ENCODE assay signal across 18 cellular contexts in genomic region chr19:48784527-48784926, GRCh38. TPM values are rescaled to one million over a fixed set of nuclear protein-coding genes. Genes with fewer than 3 reads are reported as not detected.
DNase-seq lines count a peak whose midpoint lies in the region; ATAC-seq and TF ChIP-seq lines count a peak whose summit lies in the region.
"Had no signal": no experiment of that assay in that cellular context is flagged by ENCODE, and none has a peak within 500 bp of the region (broad histone marks: within the 10 kb centered on the region; RNA-seq: fewer than 3 reads in every experiment).

No MANE protein-coding gene starts in this region.

- H3K27ac ChIP-seq in heart right ventricle = no peak overlapping the region
- no peak overlapping the region for H3K27ac ChIP-seq in upper lobe of right lung
- H3K27ac ChIP-seq in lower lobe of right lung = no peak overlapping the region

- DNase-seq in heart right ventricle = no peak
- DNase-seq in Right ventricle myocardium inferior (ENCODE audit: missing footprints) = no peak
- DNase-seq in OCI-M2 (lab: John Stamatoyannopoulos, UW; ENCODE audit: unreplicated experiment) = peak; percentile 46
- peak; percentile 38 for DNase-seq in dermis blood vessel endothelial cell
- DNase-seq in upper lobe of right lung = no peak
- DNase-seq in lower lobe of right lung = no peak
- DNase-seq in activated CD8-positive, alpha-beta T cell treated with anti-CD3 and anti-CD28 coated beads, Interleukin-2, amount 10 ng/mL, durations not matched to agents 7 days and 5 days = no peak
- DNase-seq: activated CD4-positive, alpha-beta T cell treated with anti-CD3 and anti-CD28 coated beads for 1 hour; H7; mesenchymal stem cell; NCI-H187 treated with DMSO at 0.1 percent for 48 hours; NK-92 treated with Interleukin-12 subunit alpha and Interleukin-12 subunit beta, amount 100 ng/mL, for 24 hours; nucleus accumbens; trophoblast cell had no signal

- H3K4me3 Mint-ChIP-seq in activated CD8-positive, alpha-beta T cell treated with anti-CD3 and anti-CD28 coated beads, Interleukin-2, amount 10 ng/mL, durations not matched to agents 7 days and 5 days = no peak overlapping the region
- H3K4me3 Mint-ChIP-seq: brain had no signal

- WGBS in heart right ventricle, 2 donors = 66 to 70% methylated on average over 5 of the region's 5 CpGs

- H3K27me3 Mint-ChIP-seq in activated CD8-positive, alpha-beta T cell treated with anti-CD3 and anti-CD28 coated beads, Interleukin-2, amount 10 ng/mL, durations not matched to agents 7 days and 5 days (ENCODE audit: low read depth) = peaks cover 11% of the 10 kb centered on the region

- peaks cover 2% of the 10 kb centered on the region for H3K4me1 Mint-ChIP-seq in activated CD8-positive, alpha-beta T cell treated with anti-CD3 and anti-CD28 coated beads, Interleukin-2, amount 10 ng/mL, durations not matched to agents 7 days and 5 days (ENCODE audit: low read depth)

- H3K27ac Mint-ChIP-seq in activated CD8-positive, alpha-beta T cell treated with anti-CD3 and anti-CD28 coated beads, Interleukin-2, amount 10 ng/mL, durations not matched to agents 7 days and 5 days = no peak overlapping the region

- ATAC-seq in heart right ventricle (no peak), Right ventricle myocardium inferior (no peak), upper lobe of right lung (no peak), lower lobe of right lung (no peak), HG02840 (IDR thresholded peaks at IDR 0.05; ENCODE audit: low FRiP score, unreplicated experiment) (no peak)
- ATAC-seq in activated CD8-positive, alpha-beta T cell treated with anti-CD3 and anti-CD28 coated beads, Interleukin-2, amount 10 ng/mL, durations not matched to agents 7 days and 5 days = no peak

- CTCF ChIA-PET in activated CD8-positive, alpha-beta T cell treated with anti-CD3 and anti-CD28 coated beads, Interleukin-2, amount 10 ng/mL, durations not matched to agents 7 days and 5 days (lab: Charles Lee) = interaction anchor here (1.6 to 1.7 kb wide), 3 partner anchors 11 to 186 kb away, joined by 6 to 9 read pairs (median 6); no protein-coding TSS in a partner anchor

- H3K4me1 ChIP-seq in heart right ventricle (peaks cover 0 to 35% (median 10%) of the 10 kb centered on the region in 9 donors), upper lobe of right lung (peaks cover 19% of the 10 kb centered on the region), lower lobe of right lung (peaks cover 20% of the 10 kb centered on the region)

- no peaks in the 10 kb centered on the region for H3K36me3 Mint-ChIP-seq in activated CD8-positive, alpha-beta T cell treated with anti-CD3 and anti-CD28 coated beads, Interleukin-2, amount 10 ng/mL, durations not matched to agents 7 days and 5 days (ENCODE audit: low read depth)
- H3K36me3 Mint-ChIP-seq: brain had no signal

- H3K4me3 ChIP-seq in heart right ventricle = no peak overlapping the region
- H3K4me3 ChIP-seq in upper lobe of right lung = no peak overlapping the region
- H3K4me3 ChIP-seq in lower lobe of right lung = no peak overlapping the region

- H3K9me3 Mint-ChIP-seq in activated CD8-positive, alpha-beta T cell treated with anti-CD3 and anti-CD28 coated beads, Interleukin-2, amount 10 ng/mL, durations not matched to agents 7 days and 5 days (ENCODE audit: insufficient read depth) = no peaks in the 10 kb centered on the region
- H3K9me3 Mint-ChIP-seq: brain had no signal

- peak in 5 of 9 donors; percentile 14 to 50 (median 48) for TF ChIP-seq CTCF in heart right ventricle (IDR thresholded peaks at IDR 0.05)
- TF ChIP-seq CTCF in upper lobe of right lung (IDR thresholded peaks at IDR 0.05) = peak; percentile 20
- TF ChIP-seq CTCF in lower lobe of right lung (IDR thresholded peaks at IDR 0.05) = no peak

- POLR2A ChIA-PET in activated CD8-positive, alpha-beta T cell treated with anti-CD3 and anti-CD28 coated beads, Interleukin-2, amount 10 ng/mL, durations not matched to agents 7 days and 5 days (lab: Charles Lee) = no interaction called here

- H3K9me3 ChIP-seq in heart right ventricle = no peaks in the 10 kb centered on the region
- H3K9me3 ChIP-seq in upper lobe of right lung = no peaks in the 10 kb centered on the region
- no peaks in the 10 kb centered on the region for H3K9me3 ChIP-seq in lower lobe of right lung

- H3K27me3 ChIP-seq in heart right ventricle (no peaks in the 10 kb centered on the region), upper lobe of right lung (no peaks in the 10 kb centered on the region), lower lobe of right lung (ENCODE audit: low read depth) (no peaks in the 10 kb centered on the region)

- intact Hi-C loops in heart right ventricle (cut with DNase I) (loop anchor here in 5 of 10 donors (5.0 to 10.0 kb wide), 5 partner anchors 42 to 140 kb away; partner anchors contain the start of genes CA11 (in 4 of the 5), NTN5 (in 1 of the 5) and RASIP1 (in 1 of the 5)), Right ventricle myocardium inferior (cut with DNase I) (loop anchor here (5.0 kb wide), 2 partner anchors 107 to 137 kb away; partner anchors contain the start of gene CA11), upper lobe of right lung (cut with DNase I) (no loop called here), lower lobe of right lung (cut with DNase I) (no loop called here)

- H3K36me3 ChIP-seq in heart right ventricle (no peaks in the 10 kb centered on the region), upper lobe of right lung (no peaks in the 10 kb centered on the region), lower lobe of right lung (no peaks in the 10 kb centered on the region)

RNA-seq across cellular contexts. Expression of gene BCAT2, which starts 26.3 kb away (rescaled TPM):
- total RNA-seq in heart right ventricle (10 to 100 TPM; 49.9 to 77.8 (median 65.2) TPM), Right ventricle myocardium inferior (63.2 TPM), dermis blood vessel endothelial cell (40.7 and 56.7 TPM in 2 replicates), upper lobe of right lung (59.0 TPM), lower lobe of right lung (60.7 TPM)
- polyA plus RNA-seq in heart right ventricle = 10 to 100 TPM; 43.7 to 96.7 TPM
- 10 to 100 TPM; 47.2 to 48.6 TPM for total RNA-seq in activated CD8-positive, alpha-beta T cell treated with anti-CD3 and anti-CD28 coated beads, Interleukin-2, amount 10 ng/mL, durations not matched to agents 7 days and 5 days

RNA-seq across cellular contexts. Expression of gene FGF21, which starts 29.2 kb away (rescaled TPM):
- total RNA-seq in heart right ventricle = not detected
- not detected for polyA plus RNA-seq in heart right ventricle
- total RNA-seq in Right ventricle myocardium inferior = not detected
- not detected in 2 replicates for total RNA-seq in dermis blood vessel endothelial cell
- total RNA-seq in upper lobe of right lung = not detected
- not detected for total RNA-seq in lower lobe of right lung
- total RNA-seq in activated CD8-positive, alpha-beta T cell treated with anti-CD3 and anti-CD28 coated beads, Interleukin-2, amount 10 ng/mL, durations not matched to agents 7 days and 5 days = not detected
- total RNA-seq: A673, HT1080 had no signal

RNA-seq across cellular contexts. Expression of gene FUT1, which starts 32.1 kb away (rescaled TPM):
- 1 to 10 TPM; 1.8 to 5.7 (median 2.7) TPM for total RNA-seq in heart right ventricle
- 1 to 10 TPM; 2.2 to 5.4 TPM for polyA plus RNA-seq in heart right ventricle
- total RNA-seq in Right ventricle myocardium inferior = 2.1 TPM
- total RNA-seq in dermis blood vessel endothelial cell = 8.1 and 10.9 TPM in 2 replicates
- total RNA-seq in upper lobe of right lung = 19.9 TPM
- total RNA-seq in lower lobe of right lung = 13.2 TPM
- under 1 TPM; 0.16 to 0.26 TPM for total RNA-seq in activated CD8-positive, alpha-beta T cell treated with anti-CD3 and anti-CD28 coated beads, Interleukin-2, amount 10 ng/mL, durations not matched to agents 7 days and 5 days
- total RNA-seq: HT1080 had no signal

RNA-seq across cellular contexts. Expression of gene IZUMO1, which starts 37.8 kb away (rescaled TPM):
- under 1 TPM in 9 of 10 donors, not detected in 1; 0.12 to 0.95 (median 0.68) TPM for total RNA-seq in heart right ventricle
- polyA plus RNA-seq in heart right ventricle = 1 to 10 TPM in 1 of 2 donors, under 1 TPM in 1; 0.39 to 1.3 TPM
- 0.49 TPM for total RNA-seq in Right ventricle myocardium inferior
- total RNA-seq in dermis blood vessel endothelial cell = 0.17 and 0.28 TPM in 2 replicates
- 3.8 TPM for total RNA-seq in upper lobe of right lung
- 2.9 TPM for total RNA-seq in lower lobe of right lung
- not detected for total RNA-seq in activated CD8-positive, alpha-beta T cell treated with anti-CD3 and anti-CD28 coated beads, Interleukin-2, amount 10 ng/mL, durations not matched to agents 7 days and 5 days
- total RNA-seq: A673, HT1080 had no signal

RNA-seq across cellular contexts. Expression of gene RASIP1, which starts 44.1 kb away (rescaled TPM):
- total RNA-seq in heart right ventricle = 10 to 100 TPM; 13.6 to 23.5 (median 15.4) TPM
- polyA plus RNA-seq in heart right ventricle = 10 to 100 TPM; 19.9 to 27.3 TPM
- total RNA-seq in Right ventricle myocardium inferior = 15.3 TPM
- 130 and 154 TPM in 2 replicates for total RNA-seq in dermis blood vessel endothelial cell
- total RNA-seq in upper lobe of right lung = 54.5 TPM
- 33.4 TPM for total RNA-seq in lower lobe of right lung
- total RNA-seq in activated CD8-positive, alpha-beta T cell treated with anti-CD3 and anti-CD28 coated beads, Interleukin-2, amount 10 ng/mL, durations not matched to agents 7 days and 5 days = under 1 TPM; 0.26 to 0.42 TPM
- total RNA-seq: HT1080 had no signal

Comparison
In these comparisons a context has a peak if more than half of its experiments do, and no peak if none do; other contexts are left out.
1. DNase-seq: peak in OCI-M2 (single experiment) and dermis blood vessel endothelial cell (single experiment); none in heart right ventricle (0 of 2), Right ventricle myocardium inferior (single experiment), upper lobe of right lung (single experiment), lower lobe of right lung (single experiment) and activated CD8-positive, alpha-beta T cell treated with anti-CD3 and anti-CD28 coated beads, Interleukin-2, amount 10 ng/mL, durations not matched to agents 7 days and 5 days (single experiment).